Comparison of ENCODE assay signal across 1 cellular context in genomic region chr22:20588843-20589581, GRCh38.
TF ChIP-seq lines count a peak whose summit lies in the region.

No MANE protein-coding gene starts in this region.

TF ChIP-seq in GM12878, 131 proteins besides CTCF, POLR2A, EP300 and RAD21:
- TF ChIP-seq, protein P1, sequence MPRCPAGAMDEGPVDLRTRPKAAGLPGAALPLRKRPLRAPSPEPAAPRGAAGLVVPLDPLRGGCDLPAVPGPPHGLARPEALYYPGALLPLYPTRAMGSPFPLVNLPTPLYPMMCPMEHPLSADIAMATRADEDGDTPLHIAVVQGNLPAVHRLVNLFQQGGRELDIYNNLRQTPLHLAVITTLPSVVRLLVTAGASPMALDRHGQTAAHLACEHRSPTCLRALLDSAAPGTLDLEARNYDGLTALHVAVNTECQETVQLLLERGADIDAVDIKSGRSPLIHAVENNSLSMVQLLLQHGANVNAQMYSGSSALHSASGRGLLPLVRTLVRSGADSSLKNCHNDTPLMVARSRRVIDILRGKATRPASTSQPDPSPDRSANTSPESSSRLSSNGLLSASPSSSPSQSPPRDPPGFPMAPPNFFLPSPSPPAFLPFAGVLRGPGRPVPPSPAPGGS (IDR thresholded peaks at IDR 0.05; ENCODE audit: borderline replicate concordance, insufficient read depth, low read depth, low read length, poor library complexity, severe bottlenecking): peak; percentile 9
- no peak for TF ChIP-seq CBX3 (IDR thresholded peaks at IDR 0.05; ENCODE audit: borderline replicate concordance, low read depth)
TF ChIP-seq in GM12878: peak in this region for 1.
